Comparison of ENCODE assay signal across 8 cellular contexts in the genomic region with DNA sequence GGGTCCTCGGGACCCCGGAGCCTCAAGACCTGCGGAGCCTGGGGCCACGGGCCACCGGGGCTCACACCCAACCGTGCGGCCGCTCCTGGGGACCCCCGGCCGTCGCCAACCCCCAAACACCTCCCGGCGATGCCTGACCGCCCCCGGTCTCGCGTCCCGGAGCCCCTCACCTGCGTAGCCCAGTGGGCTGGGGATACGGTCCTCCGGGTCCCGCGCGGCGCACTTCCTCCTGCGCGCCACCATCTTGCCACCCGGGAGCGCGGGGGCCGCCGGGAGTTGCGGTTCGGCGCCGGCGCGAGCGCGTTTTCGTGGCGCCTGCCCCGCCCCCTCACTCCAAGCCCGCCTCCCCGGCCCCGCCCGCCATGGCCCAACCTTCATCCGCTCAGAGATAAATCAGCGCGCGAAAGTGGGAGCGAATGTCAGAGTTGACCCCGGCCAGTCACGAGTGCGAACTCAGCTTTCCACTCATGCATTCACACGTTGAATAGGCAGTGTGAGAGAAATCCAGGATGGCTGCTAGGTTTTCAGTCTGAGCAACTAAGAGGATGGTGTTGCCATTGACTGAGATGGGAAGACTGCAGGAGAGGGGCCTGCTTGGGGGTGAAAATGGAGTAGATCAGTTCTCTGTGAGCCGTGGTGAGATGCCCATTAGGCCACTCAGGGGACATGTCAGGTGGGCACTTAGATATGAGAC. TPM values are rescaled to one million over a fixed set of nuclear protein-coding genes. Genes with fewer than 3 reads are reported as not detected.
DNase-seq lines count a peak whose midpoint lies in the region; ATAC-seq and TF ChIP-seq lines count a peak whose summit lies in the region.

A gene with protein sequence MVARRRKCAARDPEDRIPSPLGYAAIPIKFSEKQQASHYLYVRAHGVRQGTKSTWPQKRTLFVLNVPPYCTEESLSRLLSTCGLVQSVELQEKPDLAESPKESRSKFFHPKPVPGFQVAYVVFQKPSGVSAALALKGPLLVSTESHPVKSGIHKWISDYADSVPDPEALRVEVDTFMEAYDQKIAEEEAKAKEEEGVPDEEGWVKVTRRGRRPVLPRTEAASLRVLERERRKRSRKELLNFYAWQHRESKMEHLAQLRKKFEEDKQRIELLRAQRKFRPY (minus strand): TSS at position 253 of the 694 bp plus-strand sequence. CDS start 10 bp downstream, at position 243.

- H3K9ac ChIP-seq in HUES64 (ENCODE audit: low read depth, low read length): peak within 1 kb of the TSS; percentile 94
- H3K9ac ChIP-seq in neural progenitor cell: peak within 1 kb of the TSS; percentile 91

- no peak for TF ChIP-seq EP300 in stomach (IDR thresholded peaks at IDR 0.05)

- H3K4me3 ChIP-seq in HUES64 (ENCODE audit: low read length) (peak within 1 kb of the TSS; percentile 88), SJCRH30 (peak within 1 kb of the TSS; percentile 100), neural progenitor cell (peak within 1 kb of the TSS; percentile 85), stomach (peak within 1 kb of the TSS; percentile 77 to 99 (median 91))

- H3K36me3 ChIP-seq in HUES64 (ENCODE audit: insufficient read depth, low read length): peaks cover 26% of the 10 kb centered on the region
- peaks cover 9% of the 10 kb centered on the region; the same call in 1 of the 2 replicates for H3K36me3 ChIP-seq in SJCRH30
- no peaks in the 10 kb centered on the region for H3K36me3 ChIP-seq in neural progenitor cell
- H3K36me3 ChIP-seq in stomach: peaks cover 18 to 30% (median 23%) of the 10 kb centered on the region in 4 donors

- H3K27me3 Mint-ChIP-seq in neural progenitor cell (ENCODE audit: insufficient read depth, low read depth): peaks cover 17% of the 10 kb centered on the region

- intact Hi-C loops in stomach (cut with DNase I; ENCODE audit: low total_unique reads): no loop called here

- no peak for TF ChIP-seq POLR2A in stomach (IDR thresholded peaks at IDR 0.05)

- H3K27ac ChIP-seq in HUES64 (ENCODE audit: low read depth, low read length): peak within 1 kb of the TSS; percentile 64; the same call in 1 of the 2 replicates
- peak within 1 kb of the TSS; percentile 72 for H3K27ac ChIP-seq in SJCRH30
- peak within 1 kb of the TSS; percentile 88 for H3K27ac ChIP-seq in foreskin keratinocyte
- H3K27ac ChIP-seq in neural progenitor cell: no peak within 1 kb of the TSS
- H3K27ac ChIP-seq in stomach: peak within 1 kb of the TSS; percentile 84 to 88 (median 86)

- peaks cover 24% of the 10 kb centered on the region for H3K79me2 ChIP-seq in neural progenitor cell (ENCODE audit: low read depth)

- peaks cover 4% of the 10 kb centered on the region for H3F3A ChIP-seq in neural progenitor cell (ENCODE audit: low read depth)

- H4K20me1 ChIP-seq in neural progenitor cell (ENCODE audit: low read depth): peaks cover 7% of the 10 kb centered on the region

- H2AFZ ChIP-seq in neural progenitor cell (replicated peaks): peak within 1 kb of the TSS; percentile 68

- no peak for TF ChIP-seq CTCF in foreskin keratinocyte (conservative IDR thresholded peaks at IDR 0.05)
- TF ChIP-seq CTCF in neural progenitor cell (IDR thresholded peaks at IDR 0.05): peak; percentile 19
- TF ChIP-seq CTCF in stomach (IDR thresholded peaks at IDR 0.05): no peak

- H3K4me1 Mint-ChIP-seq in neural progenitor cell: peaks cover 16% of the 10 kb centered on the region

- peak; percentile 67 for ATAC-seq in GM19452 (IDR thresholded peaks at IDR 0.05; ENCODE audit: unreplicated experiment)
- ATAC-seq in foreskin keratinocyte: peak; percentile 77

- peak within 1 kb of the TSS; percentile 99 for H3K4me3 Mint-ChIP-seq in neural progenitor cell

- H3K4me2 ChIP-seq in neural progenitor cell: peak within 1 kb of the TSS; percentile 82

- H3K36me3 Mint-ChIP-seq in neural progenitor cell: no peaks in the 10 kb centered on the region

- H3K27me3 ChIP-seq in HUES64 (ENCODE audit: insufficient read depth, low read length): no peaks in the 10 kb centered on the region
- H3K27me3 ChIP-seq in SJCRH30: no peaks in the 10 kb centered on the region
- H3K27me3 ChIP-seq in foreskin keratinocyte: no peaks in the 10 kb centered on the region
- H3K27me3 ChIP-seq in neural progenitor cell: no peaks in the 10 kb centered on the region
- H3K27me3 ChIP-seq in stomach: no peaks in the 10 kb centered on the region

- WGBS in HUES64: under 1% methylated on average over 57 of the region's 57 CpGs
- 0 to 1% (median 0%) methylated on average over 17 to 57 of the region's 57 CpGs for WGBS in stomach, 5 donors

- no peaks in the 10 kb centered on the region for H3K9me3 ChIP-seq in HUES64 (ENCODE audit: insufficient read depth, low read depth, low read length)
- no peaks in the 10 kb centered on the region for H3K9me3 ChIP-seq in SJCRH30 (replicated peaks)
- H3K9me3 ChIP-seq in neural progenitor cell (ENCODE audit: low read depth): no peaks in the 10 kb centered on the region
- no peaks in the 10 kb centered on the region for H3K9me3 ChIP-seq in stomach

- DNase-seq in COLO829 (ENCODE audit: low spot score) (peak; percentile 49), SJCRH30 (peak; percentile 78 to 84), foreskin keratinocyte (peak; percentile 26 to 55), neural progenitor cell (ENCODE audit: low spot score) (peak; percentile 90), stomach (peak; percentile 85)
- peak; percentile 74 for DNase-seq in activated gamma-delta T cell treated with anti-CD3 and anti-CD28 coated beads, Interleukin-2, amount 50 U/mL, for 16 hours (ENCODE audit: low read depth)

- H3K4me1 ChIP-seq in HUES64 (ENCODE audit: insufficient read depth, low read length) (peaks cover 3% of the 10 kb centered on the region; the same call in 1 of the 2 replicates), SJCRH30 (peaks cover 13% of the 10 kb centered on the region; the same call in 1 of the 2 replicates), foreskin keratinocyte (peaks cover 3% of the 10 kb centered on the region), neural progenitor cell (peaks cover 4% of the 10 kb centered on the region), stomach (peaks cover 13 to 40% (median 21%) of the 10 kb centered on the region in 4 donors)

- peaks cover 6% of the 10 kb centered on the region for H3K9me3 Mint-ChIP-seq in neural progenitor cell

- H3K27ac Mint-ChIP-seq in neural progenitor cell: peak within 1 kb of the TSS; percentile 78

RNA-seq across cellular contexts. Expression of the gene that starts here (rescaled TPM):
- 28.2 TPM for polyA plus RNA-seq in HUES64 (2013, experiment 1 of 2)
- 26.1 TPM for polyA plus RNA-seq in HUES64 (2013, experiment 2 of 2)
- 31.7 and 34.2 TPM in 2 replicates for total RNA-seq in SJCRH30 (2014; rRNA removed; shearing (Covaris generic))
- total RNA-seq in foreskin keratinocyte: 40.5 and 65.8 TPM in 2 replicates
- 43.9 and 108 TPM in 2 replicates for polyA plus RNA-seq in foreskin keratinocyte
- 15.2 and 31.9 TPM in 2 replicates for total RNA-seq in neural progenitor cell (ENCODE audit: low replicate concordance)
- 10 to 100 TPM; 14.2 to 32.4 (median 21.4) TPM for total RNA-seq in stomach
- 10 to 100 TPM in 2 of 3 donors, 1 to 10 TPM in 1; 9.3 to 29.0 (median 20.9) TPM for polyA plus RNA-seq in stomach
